ENCODE assay signal across 32 cellular contexts in genomic region chr2:80510716-80511115, GRCh38.
"Had no signal": no experiment of that assay in that cellular context is flagged by ENCODE, and none has a peak within 500 bp of the region (broad histone marks: within the 10 kb centered on the region; RNA-seq: fewer than 3 reads in every experiment).

No MANE protein-coding gene starts in this region.

- H3K27me3 ChIP-seq: adrenal gland, ascending aorta, body of pancreas, brain microvascular endothelial cell, breast epithelium, cardiac muscle cell had no signal

- DNase-seq: activated effector memory CD4-positive, alpha-beta T cell treated with anti-CD3 and anti-CD28 coated beads, Interleukin-2, amount 50 U/mL, for 16 hours; activated effector memory CD4-positive, alpha-beta T cell treated with Interleukin-2 at 50 U/mL for 16 hours; activated gamma-delta T cell; activated gamma-delta T cell treated with Interleukin-2 at 50 U/mL for 16 hours; activated naive CD4-positive, alpha-beta T cell; activated naive CD4-positive, alpha-beta T cell treated with anti-CD3 and anti-CD28 coated beads for 36 hours; activated naive CD4-positive, alpha-beta T cell treated with anti-CD3 and anti-CD28 coated beads, Interleukin-2, amount 10 ng/mL, durations not matched to agents 7 days and 5 days; activated naive CD4-positive, alpha-beta T cell treated with anti-CD3 and anti-CD28 coated beads, Interleukin-2, amount 50 U/mL, for 16 hours; activated naive CD4-positive, alpha-beta T cell treated with Interleukin-2 at 50 U/mL for 16 hours; activated naive CD8-positive, alpha-beta T cell treated with anti-CD3 and anti-CD28 coated beads for 36 hours; activated naive CD8-positive, alpha-beta T cell treated with anti-CD3 and anti-CD28 coated beads, Interleukin-2, amount 10 ng/mL, durations not matched to agents 7 days and 5 days; activated naive CD8-positive, alpha-beta T cell treated with anti-CD3 and anti-CD28 coated beads, Interleukin-2, amount 50 U/mL, for 24 hours; activated T-cell treated with anti-CD3 and anti-CD28 coated beads, Interleukin-2, amount 50 U/mL, for 1 hour; activated T-cell treated with anti-CD3 and anti-CD28 coated beads, Interleukin-2, amount 50 U/mL, for 24 hours; activated T-cell treated with anti-CD3 and anti-CD28 coated beads, Interleukin-2, amount 50 U/mL, for 4 hours; activated T-cell treated with anti-CD3 and anti-CD28 coated beads, Interleukin-2, amount 50 U/mL, for 48 hours; activated T-cell treated with anti-CD3 and anti-CD28 coated beads, Interleukin-2, amount 50 U/mL, for 72 hours; adrenal gland; amniotic stem cell; amygdala; anterior cingulate cortex; aorta; body of pancreas; brain microvascular endothelial cell; caudate nucleus; central memory CD4-positive, alpha-beta T cell; cerebellar nuclear complex had no signal

- H3K27ac ChIP-seq: adrenal gland, ascending aorta, body of pancreas, brain microvascular endothelial cell, breast epithelium, cardiac muscle cell had no signal

- H3K36me3 ChIP-seq: adrenal gland, ascending aorta, brain microvascular endothelial cell, breast epithelium, cardiac muscle cell had no signal

- H3K9me3 ChIP-seq: adrenal gland, ascending aorta, body of pancreas, breast epithelium had no signal

- ATAC-seq: activated naive CD4-positive, alpha-beta T cell treated with anti-CD3 and anti-CD28 coated beads, Interleukin-2, amount 50 U/mL, for 72 hours; activated naive CD8-positive, alpha-beta T cell treated with anti-CD3 and anti-CD28 coated beads, Interleukin-2, amount 50 U/mL, for 24 hours; activated T-cell treated with anti-CD3 and anti-CD28 coated beads, Interleukin-2, amount 50 U/mL, for 4 hours; activated T-cell treated with anti-CD3 and anti-CD28 coated beads, Interleukin-2, amount 50 U/mL, for 72 hours; activated T-helper 17 cell treated with anti-CD3 and anti-CD28 coated beads, Interleukin-2, amount 50 U/mL, for 72 hours; body of pancreas had no signal

- H3K4me3 ChIP-seq: adrenal gland, ascending aorta, body of pancreas, breast epithelium, cardiac muscle cell had no signal

- H3K4me1 ChIP-seq: adrenal gland, ascending aorta, body of pancreas, breast epithelium had no signal
